In genomic region chr1:21640653-21641052, GRCh38 we compare ENCODE assay signal across 32 cellular contexts.
"Had no signal": no experiment of that assay in that cellular context is flagged by ENCODE, and none has a peak within 500 bp of the region (broad histone marks: within the 10 kb centered on the region; RNA-seq: fewer than 3 reads in every experiment).

No MANE protein-coding gene starts in this region.

- H3K9me3 ChIP-seq: esophagus muscularis mucosa, heart right ventricle, left lung, ovary, psoas muscle, sigmoid colon, transverse colon had no signal

- H3K9me3 Mint-ChIP-seq: activated CD4-positive, alpha-beta memory T cell treated with anti-CD3 and anti-CD28 coated beads for 36 hours; activated CD4-positive, alpha-beta T cell treated with anti-CD3 and anti-CD28 coated beads, Interleukin-2, amount 10 ng/mL, durations not matched to agents 24 days and 14 days; activated naive CD4-positive, alpha-beta T cell treated with anti-CD3 and anti-CD28 coated beads, Interleukin-2, amount 10 ng/mL, durations not matched to agents 7 days and 5 days; activated naive CD8-positive, alpha-beta T cell treated with anti-CD3 and anti-CD28 coated beads, Interleukin-2, amount 50 U/mL, for 24 hours; activated T-cell treated with anti-CD3 and anti-CD28 coated beads, Interleukin-2, amount 50 U/mL, for 24 hours; nephron; stimulated activated memory B cell treated with anti-CD40 and anti-IgM and Interleukin-4, amounts not matched to agents 10 μg/mL and 1 μg/mL and 100 μg/mL, for 72 hours; stimulated activated naive CD8-positive, alpha-beta T cell treated with anti-CD3 and anti-CD28 coated beads, Interleukin-15, amount 100 ng/mL, for 72 hours had no signal

- H3K27me3 ChIP-seq: ovary had no signal

- ATAC-seq: activated naive CD8-positive, alpha-beta T cell treated with anti-CD3 and anti-CD28 coated beads, Interleukin-2, amount 50 U/mL, for 24 hours; foreskin keratinocyte; heart right ventricle; left lung; psoas muscle; stimulated activated memory B cell treated with anti-CD40 and anti-IgM and Interleukin-4, amounts not matched to agents 10 μg/mL and 1 μg/mL and 100 μg/mL, for 72 hours; stimulated activated naive CD8-positive, alpha-beta T cell treated with anti-CD3 and anti-CD28 coated beads, Interleukin-15, amount 100 ng/mL, for 72 hours had no signal

- H3K4me1 ChIP-seq: sigmoid colon had no signal

- FAIRE-seq: bronchial epithelial cell, colon, small intestine, TTC549, urothelium cell line had no signal

- H3K27me3 Mint-ChIP-seq: activated CD4-positive, alpha-beta T cell treated with anti-CD3 and anti-CD28 coated beads, Interleukin-2, amount 10 ng/mL, durations not matched to agents 24 days and 14 days had no signal

- H3K4me3 ChIP-seq: esophagus muscularis mucosa, heart right ventricle, left lung, lung, ovary, psoas muscle, sigmoid colon, transverse colon had no signal

- H3K36me3 ChIP-seq: esophagus muscularis mucosa, heart right ventricle, left lung, ovary, sigmoid colon, transverse colon had no signal

- H3K27ac ChIP-seq: esophagus muscularis mucosa, foreskin keratinocyte, heart right ventricle, left lung, ovary, psoas muscle, sigmoid colon, transverse colon, WERI-Rb-1 had no signal

- H3K4me3 Mint-ChIP-seq: activated CD4-positive, alpha-beta memory T cell treated with anti-CD3 and anti-CD28 coated beads for 36 hours; activated CD4-positive, alpha-beta T cell treated with anti-CD3 and anti-CD28 coated beads, Interleukin-2, amount 10 ng/mL, durations not matched to agents 24 days and 14 days; activated naive CD4-positive, alpha-beta T cell treated with anti-CD3 and anti-CD28 coated beads, Interleukin-2, amount 10 ng/mL, durations not matched to agents 7 days and 5 days; activated naive CD8-positive, alpha-beta T cell treated with anti-CD3 and anti-CD28 coated beads, Interleukin-2, amount 50 U/mL, for 24 hours; activated T-cell treated with anti-CD3 and anti-CD28 coated beads, Interleukin-2, amount 50 U/mL, for 24 hours; nephron; stimulated activated memory B cell treated with anti-CD40 and anti-IgM and Interleukin-4, amounts not matched to agents 10 μg/mL and 1 μg/mL and 100 μg/mL, for 72 hours; stimulated activated naive CD8-positive, alpha-beta T cell treated with anti-CD3 and anti-CD28 coated beads, Interleukin-15, amount 100 ng/mL, for 72 hours had no signal

- H3K4me1 Mint-ChIP-seq: activated naive CD4-positive, alpha-beta T cell treated with anti-CD3 and anti-CD28 coated beads, Interleukin-2, amount 10 ng/mL, durations not matched to agents 7 days and 5 days had no signal

- DNase-seq: activated CD4-positive, alpha-beta memory T cell treated with anti-CD3 and anti-CD28 coated beads for 36 hours; activated CD4-positive, alpha-beta T cell treated with anti-CD3 and anti-CD28 coated beads, Interleukin-2, amount 10 ng/mL, durations not matched to agents 24 days and 14 days; activated CD4-positive, CD25-positive, alpha-beta regulatory T cell treated with anti-CD3 and anti-CD28 coated beads, Interleukin-2, amount 50 U/mL, for 72 hours; activated CD8-positive, alpha-beta memory T cell treated with anti-CD3 and anti-CD28 coated beads, Interleukin-2, amount 50 U/mL, for 48 hours; activated gamma-delta T cell; activated naive CD4-positive, alpha-beta T cell treated with anti-CD3 and anti-CD28 coated beads, Interleukin-2, amount 10 ng/mL, durations not matched to agents 7 days and 5 days; activated naive CD8-positive, alpha-beta T cell treated with anti-CD3 and anti-CD28 coated beads, Interleukin-2, amount 50 U/mL, for 24 hours; activated T-cell treated with anti-CD3 and anti-CD28 coated beads, Interleukin-2, amount 50 U/mL, for 24 hours; dermis blood vessel endothelial cell; effector CD4-positive, alpha-beta T cell; foreskin keratinocyte; heart right ventricle; kidney glomerular epithelial cell; left lung; ovary; psoas muscle; sigmoid colon; small intestine; stimulated activated CD4-positive, alpha-beta T cell treated with anti-CD3 and anti-CD28 coated beads, Interleukin-4, amount 100 ng/mL, for 4 hours; stimulated activated CD8-positive, alpha-beta memory T cell treated with anti-CD3 and anti-CD28 coated beads, Interleukin-4, amount 100 ng/mL, for 48 hours; stimulated activated naive CD8-positive, alpha-beta T cell treated with anti-CD3 and anti-CD28 coated beads, Interleukin-15, amount 100 ng/mL, for 72 hours; T-helper 9 cell; transverse colon; WERI-Rb-1 had no signal

- H3K27ac Mint-ChIP-seq: activated CD4-positive, alpha-beta memory T cell treated with anti-CD3 and anti-CD28 coated beads for 36 hours; activated CD4-positive, alpha-beta T cell treated with anti-CD3 and anti-CD28 coated beads, Interleukin-2, amount 10 ng/mL, durations not matched to agents 24 days and 14 days; activated naive CD8-positive, alpha-beta T cell treated with anti-CD3 and anti-CD28 coated beads, Interleukin-2, amount 50 U/mL, for 24 hours; activated T-cell treated with anti-CD3 and anti-CD28 coated beads, Interleukin-2, amount 50 U/mL, for 24 hours; nephron; stimulated activated memory B cell treated with anti-CD40 and anti-IgM and Interleukin-4, amounts not matched to agents 10 μg/mL and 1 μg/mL and 100 μg/mL, for 72 hours; stimulated activated naive CD8-positive, alpha-beta T cell treated with anti-CD3 and anti-CD28 coated beads, Interleukin-15, amount 100 ng/mL, for 72 hours had no signal

- H3K36me3 Mint-ChIP-seq: activated CD4-positive, alpha-beta memory T cell treated with anti-CD3 and anti-CD28 coated beads for 36 hours; activated naive CD4-positive, alpha-beta T cell treated with anti-CD3 and anti-CD28 coated beads, Interleukin-2, amount 10 ng/mL, durations not matched to agents 7 days and 5 days; stimulated activated memory B cell treated with anti-CD40 and anti-IgM and Interleukin-4, amounts not matched to agents 10 μg/mL and 1 μg/mL and 100 μg/mL, for 72 hours had no signal
